8 cellular contexts compared by ENCODE assay signal in the genomic region with DNA sequence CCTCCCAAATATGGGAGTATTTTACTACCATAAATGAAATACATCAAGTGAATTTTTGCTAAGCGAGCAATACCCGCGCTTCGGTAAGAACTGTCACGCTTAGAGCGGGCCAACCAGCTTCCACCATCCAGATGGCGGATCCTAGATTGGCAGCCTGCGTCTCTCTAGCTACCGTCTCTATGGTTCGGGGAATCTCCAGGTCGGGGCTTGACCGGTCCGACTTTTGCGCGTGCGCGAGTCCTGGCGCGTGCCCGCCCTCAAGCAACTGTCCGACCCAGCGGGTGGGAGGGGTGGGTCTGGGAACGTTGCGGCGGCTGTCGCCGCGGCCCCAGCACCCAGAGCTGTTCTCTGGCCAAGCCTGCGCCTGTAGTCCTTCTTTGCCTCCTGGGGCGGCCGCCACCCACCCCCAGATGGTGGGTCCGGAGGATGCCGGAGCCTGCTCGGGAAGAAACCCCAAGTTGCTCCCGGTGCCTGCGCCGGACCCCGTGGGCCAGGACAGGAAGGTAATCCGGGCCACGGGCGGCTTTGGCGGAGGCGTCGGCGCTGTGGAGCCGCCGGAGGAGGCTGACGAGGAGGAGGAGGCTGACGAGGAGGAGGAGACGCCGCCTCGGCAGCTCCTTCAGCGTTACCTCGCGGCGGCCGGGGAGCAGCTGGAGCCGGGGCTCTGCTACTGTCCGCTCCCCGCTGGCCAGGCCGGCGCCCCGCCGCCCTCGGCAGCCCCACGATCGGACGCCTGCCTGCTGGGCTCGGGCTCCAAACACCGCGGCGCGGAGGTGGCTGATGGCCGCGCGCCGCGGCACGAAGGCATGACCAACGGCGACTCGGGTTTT. TPM values are rescaled to one million over a fixed set of nuclear protein-coding genes. Genes with fewer than 3 reads are reported as not detected.
A peak's percentile ranks its signal among the peaks of the same experiment; 100 is the strongest.
DNase-seq lines count a peak whose midpoint lies in the region; ATAC-seq lines count a peak whose summit lies in the region.

Gene TBC1D12 (plus strand): TSS at position 338 of the 830 bp plus-strand sequence. CDS start 73 bp downstream, at position 411.

- POLR2A ChIA-PET in CD4-positive, alpha-beta memory T cell (lab: Charles Lee; ENCODE audit: partially characterized antibody): no interaction called here
- POLR2A ChIA-PET in activated CD8-positive, alpha-beta T cell treated with anti-CD3 and anti-CD28 coated beads, Interleukin-2, amount 10 ng/mL, durations not matched to agents 7 days and 5 days (lab: Charles Lee): interaction anchor here (0.5 to 0.6 kb wide), 2 partner anchors 36 to 719 kb away, joined by 3 to 5 read pairs; no protein-coding TSS in a partner anchor

- H3K9me3 ChIP-seq in CD4-positive, alpha-beta memory T cell (ENCODE audit: control insufficient read depth in 1 of 2, low read length in 2 of 2): no peaks in the 10 kb centered on the region
- no peaks in the 10 kb centered on the region for H3K9me3 ChIP-seq in mesodermal cell (ENCODE audit: control insufficient read depth, low read length)

- CTCF ChIA-PET in CD4-positive, alpha-beta memory T cell (lab: Charles Lee; ENCODE audit: partially characterized antibody): no interaction called here
- CTCF ChIA-PET in activated CD8-positive, alpha-beta T cell treated with anti-CD3 and anti-CD28 coated beads, Interleukin-2, amount 10 ng/mL, durations not matched to agents 7 days and 5 days (lab: Charles Lee): interaction anchor here (0.8 kb wide), 1 partner anchor 82 kb away, joined by 3 read pairs; no protein-coding TSS in a partner anchor

- WGBS in mesodermal cell (ENCODE audit: insufficient coverage in 2 of 2), 2 experiments: 1% methylated on average over 57 to 67 of the region's 82 CpGs

- H3K9me3 Mint-ChIP-seq in CD4-positive, alpha-beta memory T cell: peaks cover 0 to 4% (median 2%) of the 10 kb centered on the region in 8 donors
- no peaks in the 10 kb centered on the region for H3K9me3 Mint-ChIP-seq in activated CD8-positive, alpha-beta T cell treated with anti-CD3 and anti-CD28 coated beads, Interleukin-2, amount 10 ng/mL, durations not matched to agents 7 days and 5 days (ENCODE audit: insufficient read depth)

- peak within 1 kb of the TSS in 1 of 2 donors; percentile 27 for H3K4me3 ChIP-seq in CD4-positive, alpha-beta memory T cell (ENCODE audit: low read length in 2 of 2)
- peak within 1 kb of the TSS; percentile 81 for H3K4me3 ChIP-seq in mesodermal cell (ENCODE audit: extremely low read depth, insufficient read depth, low read length, poor library complexity, severe bottlenecking)

- peaks cover 4 to 13% (median 8%) of the 10 kb centered on the region in 4 donors for H3K4me1 Mint-ChIP-seq in CD4-positive, alpha-beta memory T cell
- H3K4me1 Mint-ChIP-seq in activated CD8-positive, alpha-beta T cell treated with anti-CD3 and anti-CD28 coated beads, Interleukin-2, amount 10 ng/mL, durations not matched to agents 7 days and 5 days (ENCODE audit: low read depth): peaks cover 5% of the 10 kb centered on the region

- ATAC-seq in GM19324 (IDR thresholded peaks at IDR 0.05; ENCODE audit: low FRiP score, unreplicated experiment) (peak; percentile 74), HG03378 (IDR thresholded peaks at IDR 0.05; ENCODE audit: unreplicated experiment) (peak; percentile 75)
- peak; percentile 79 for ATAC-seq in activated CD8-positive, alpha-beta T cell treated with anti-CD3 and anti-CD28 coated beads, Interleukin-2, amount 10 ng/mL, durations not matched to agents 7 days and 5 days

- peak within 1 kb of the TSS in 1 of 7 donors; percentile 2 for H3K27ac Mint-ChIP-seq in CD4-positive, alpha-beta memory T cell
- no peak within 1 kb of the TSS for H3K27ac Mint-ChIP-seq in activated CD8-positive, alpha-beta T cell treated with anti-CD3 and anti-CD28 coated beads, Interleukin-2, amount 10 ng/mL, durations not matched to agents 7 days and 5 days

- peak in 4 of 5 donors; percentile 9 to 25 (median 20) for DNase-seq in CD4-positive, alpha-beta memory T cell
- DNase-seq in NCI-H460 (ENCODE audit: extremely low read depth, low read depth): peak; percentile 94
- peak; percentile 28 for DNase-seq in activated CD8-positive, alpha-beta T cell treated with anti-CD3 and anti-CD28 coated beads, Interleukin-2, amount 10 ng/mL, durations not matched to agents 7 days and 5 days
- peak; percentile 73 for DNase-seq in epithelial cell of prostate (ENCODE audit: low read depth, low spot score)
- peak; percentile 12 for DNase-seq in stimulated activated naive CD4-positive, alpha-beta T cell treated with Interleukin-2 at 50 U/mL for 16 hours (lab: John Stamatoyannopoulos, UW)

- H3K36me3 Mint-ChIP-seq in CD4-positive, alpha-beta memory T cell: peaks cover 0 to 3% of the 10 kb centered on the region in 2 donors
- peaks cover 2% of the 10 kb centered on the region for H3K36me3 Mint-ChIP-seq in activated CD8-positive, alpha-beta T cell treated with anti-CD3 and anti-CD28 coated beads, Interleukin-2, amount 10 ng/mL, durations not matched to agents 7 days and 5 days (ENCODE audit: low read depth)

- H3K4me3 Mint-ChIP-seq in CD4-positive, alpha-beta memory T cell: peak within 1 kb of the TSS; percentile 63 to 75 (median 68)
- H3K4me3 Mint-ChIP-seq in activated CD8-positive, alpha-beta T cell treated with anti-CD3 and anti-CD28 coated beads, Interleukin-2, amount 10 ng/mL, durations not matched to agents 7 days and 5 days: peak within 1 kb of the TSS; percentile 67

- H3K27me3 ChIP-seq in CD4-positive, alpha-beta memory T cell (ENCODE audit: insufficient read depth, low read length): peaks cover 12% of the 10 kb centered on the region

- H3K4me1 ChIP-seq in CD4-positive, alpha-beta memory T cell (ENCODE audit: insufficient read depth, low read length): peaks cover 7% of the 10 kb centered on the region
- no peaks in the 10 kb centered on the region for H3K4me1 ChIP-seq in mesodermal cell (ENCODE audit: control insufficient read depth, insufficient read depth, low read length, poor library complexity, severe bottlenecking)

- H3K27ac ChIP-seq in CD4-positive, alpha-beta memory T cell (ENCODE audit: low read depth, low read length): no peak within 1 kb of the TSS
- H3K27ac ChIP-seq in epithelial cell of prostate (peak within 1 kb of the TSS; percentile 90), mesodermal cell (ENCODE audit: low read depth, low read length, severe bottlenecking) (peak within 1 kb of the TSS; percentile 81)

- peaks cover 36 to 39% of the 10 kb centered on the region in 2 donors for H3K27me3 Mint-ChIP-seq in CD4-positive, alpha-beta memory T cell
- peaks cover 42% of the 10 kb centered on the region for H3K27me3 Mint-ChIP-seq in activated CD8-positive, alpha-beta T cell treated with anti-CD3 and anti-CD28 coated beads, Interleukin-2, amount 10 ng/mL, durations not matched to agents 7 days and 5 days (ENCODE audit: low read depth)

- H3K36me3 ChIP-seq in CD4-positive, alpha-beta memory T cell (ENCODE audit: insufficient read depth, low read length): no peaks in the 10 kb centered on the region
- no peaks in the 10 kb centered on the region for H3K36me3 ChIP-seq in mesodermal cell (ENCODE audit: control insufficient read depth, insufficient read depth, low read length)

- intact Hi-C loops in CD4-positive, alpha-beta memory T cell (cut with micrococcal nuclease): no loop called here

RNA-seq across cellular contexts. Expression of gene TBC1D12, which starts in this region (rescaled TPM):
- total RNA-seq in CD4-positive, alpha-beta memory T cell: under 1 TPM; 0.30 to 0.96 TPM
- not detected for polyA plus RNA-seq in CD4-positive, alpha-beta memory T cell
- 13.6 and 15.2 TPM in 2 replicates for total RNA-seq in NCI-H460 (2014; rRNA removed; shearing (Covaris generic))
- polyA plus RNA-seq in NCI-H460 (2014; cell fraction: nucleus; rRNA removed): 7.5 and 12.0 TPM in 2 replicates
- total RNA-seq in activated CD8-positive, alpha-beta T cell treated with anti-CD3 and anti-CD28 coated beads, Interleukin-2, amount 10 ng/mL, durations not matched to agents 7 days and 5 days: under 1 TPM in 1 of 2 experiments, not detected in 1; 0.05 TPM
- 4.5 TPM for polyA plus RNA-seq in mesodermal cell (2013, experiment 1 of 2)
- 4.9 TPM for polyA plus RNA-seq in mesodermal cell (2013, experiment 2 of 2)

Comparison
In these comparisons a context has a peak if more than half of its experiments do, and no peak if none do; other contexts are left out.
1. Peak in DNase-seq in CD4-positive, alpha-beta memory T cell; RNA of the gene not detected or under 1 TPM.
2. Peak in DNase-seq and ATAC-seq in activated CD8-positive, alpha-beta T cell treated with anti-CD3 and anti-CD28 coated beads, Interleukin-2, amount 10 ng/mL, durations not matched to agents 7 days and 5 days; RNA of the gene not detected or under 1 TPM.
3. DNase-seq: peak in every context shown above with its lines; median percentile 94 in NCI-H460; 73 in epithelial cell of prostate; 28 in activated CD8-positive, alpha-beta T cell treated with anti-CD3 and anti-CD28 coated beads, Interleukin-2, amount 10 ng/mL, durations not matched to agents 7 days and 5 days; 20 in CD4-positive, alpha-beta memory T cell; 12 in stimulated activated naive CD4-positive, alpha-beta T cell treated with Interleukin-2 at 50 U/mL for 16 hours.